8 cellular contexts compared by ENCODE assay signal in the genomic region with DNA sequence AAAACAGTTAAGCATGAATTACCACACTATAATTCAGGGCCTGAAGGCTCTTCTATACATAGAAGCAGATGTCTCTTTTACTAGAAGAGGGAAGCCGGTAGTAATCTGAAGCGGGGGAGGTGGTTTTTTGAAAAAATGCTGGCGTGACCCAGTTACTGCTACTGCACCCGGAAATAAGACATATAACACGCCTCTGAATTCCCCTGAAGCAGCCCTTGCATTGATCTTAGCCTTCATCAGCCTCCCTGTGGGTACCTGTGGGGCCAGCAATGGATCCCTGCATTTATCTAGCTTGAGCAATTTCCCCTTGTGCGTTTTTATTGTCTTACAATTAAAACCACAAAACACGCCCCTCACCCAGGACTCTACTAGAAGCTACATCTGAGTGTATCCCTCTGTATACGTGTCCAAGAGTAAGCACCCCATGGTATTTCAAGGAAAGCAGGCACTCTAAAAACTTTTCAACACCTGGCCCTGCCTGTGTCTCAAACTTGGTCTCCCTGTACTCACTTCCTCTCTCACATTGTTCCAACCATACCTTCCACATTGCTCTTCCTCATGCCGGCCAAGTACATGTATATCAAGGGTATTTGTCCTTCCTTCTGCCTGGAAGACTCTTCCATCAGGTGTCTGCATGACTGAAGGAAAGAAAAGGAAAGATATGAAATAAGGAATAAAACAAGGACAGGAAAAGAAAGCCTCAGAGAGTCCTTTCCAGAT.
DNase-seq lines count a peak whose midpoint lies in the region; ATAC-seq lines count a peak whose summit lies in the region.

No MANE protein-coding gene starts in this region.

- peak overlapping the region; percentile 96 for H3K27ac Mint-ChIP-seq in T-helper 17 cell
- H3K27ac Mint-ChIP-seq in activated naive CD4-positive, alpha-beta T cell treated with anti-CD3 and anti-CD28 coated beads, Interleukin-2, amount 50 U/mL, for 72 hours = peak overlapping the region; percentile 48 to 69

- peak; percentile 56 for ATAC-seq in GM18909 (IDR thresholded peaks at IDR 0.05; ENCODE audit: poor library complexity, unreplicated experiment)
- ATAC-seq in T-helper 17 cell = peak; percentile 100
- ATAC-seq in activated naive CD4-positive, alpha-beta T cell treated with anti-CD3 and anti-CD28 coated beads, Interleukin-2, amount 50 U/mL, for 72 hours = peak; percentile 86 to 98
- no peak for ATAC-seq in GM21360 (IDR thresholded peaks at IDR 0.05; ENCODE audit: unreplicated experiment)
- no peak for ATAC-seq in GM19397 (IDR thresholded peaks at IDR 0.05; ENCODE audit: unreplicated experiment)

- peak overlapping the region; percentile 78 for H3K4me3 Mint-ChIP-seq in T-helper 17 cell

- no peaks in the 10 kb centered on the region for H3K27me3 Mint-ChIP-seq in T-helper 17 cell

- H3K4me1 Mint-ChIP-seq in T-helper 17 cell = peaks cover 14% of the 10 kb centered on the region

- H3K9me3 Mint-ChIP-seq in activated naive CD4-positive, alpha-beta T cell treated with anti-CD3 and anti-CD28 coated beads, Interleukin-2, amount 50 U/mL, for 72 hours = peaks cover 7 to 15% of the 10 kb centered on the region in 2 donors

- no peaks in the 10 kb centered on the region for H3K9me3 ChIP-seq in T-helper 17 cell (ENCODE audit: control insufficient read depth, low read length, poor library complexity, severe bottlenecking)

- H3K36me3 Mint-ChIP-seq in T-helper 17 cell (ENCODE audit: low read depth) = no peaks in the 10 kb centered on the region
- H3K36me3 Mint-ChIP-seq in activated naive CD4-positive, alpha-beta T cell treated with anti-CD3 and anti-CD28 coated beads, Interleukin-2, amount 50 U/mL, for 72 hours = peaks cover 6 to 8% of the 10 kb centered on the region in 2 donors

- DNase-seq in T-helper 17 cell = peak; percentile 20 to 55 (median 48)
- peak in 1 of 2 donors; percentile 23 for DNase-seq in activated naive CD4-positive, alpha-beta T cell treated with anti-CD3 and anti-CD28 coated beads, Interleukin-2, amount 50 U/mL, for 72 hours (ENCODE audit: low spot score in 2 of 2)
- DNase-seq in stimulated activated CD4-positive, alpha-beta T cell treated with anti-CD3 and anti-CD28 coated beads, TNF-alpha, amount 100 ng/mL, for 48 hours (ENCODE audit: low read depth in 3 of 3) = peak; percentile 1 to 19 (median 11)
- no peak for DNase-seq in NCI-H1930 (lab: John Stamatoyannopoulos, UW)
- no peak for DNase-seq in SKM-1 treated with dmso at 0.1 percent for 144 hours (lab: John Stamatoyannopoulos, UW; ENCODE audit: unreplicated experiment)

Comparison
In these comparisons a context has a peak if more than half of its experiments do, and no peak if none do; other contexts are left out.
1. ATAC-seq: peak in GM18909 (single experiment), T-helper 17 cell (single experiment) and activated naive CD4-positive, alpha-beta T cell treated with anti-CD3 and anti-CD28 coated beads, Interleukin-2, amount 50 U/mL, for 72 hours (2 of 2); none in GM21360 (single experiment) and GM19397 (single experiment).
2. DNase-seq: peak in T-helper 17 cell (3 of 3) and stimulated activated CD4-positive, alpha-beta T cell treated with anti-CD3 and anti-CD28 coated beads, TNF-alpha, amount 100 ng/mL, for 48 hours (3 of 3); none in NCI-H1930 (0 of 2) and SKM-1 treated with dmso at 0.1 percent for 144 hours (single experiment).